In genomic region chr9:85008215-85008614, GRCh38 we compare ENCODE assay signal across 9 cellular contexts.
"Had no signal": no experiment of that assay in that cellular context is flagged by ENCODE, and none has a peak within 500 bp of the region (broad histone marks: within the 10 kb centered on the region; RNA-seq: fewer than 3 reads in every experiment).

No MANE protein-coding gene starts in this region.

- H3K9ac ChIP-seq: GM23248, KMS-11 had no signal

- H3K4me2 ChIP-seq: KMS-11 had no signal

- DNase-seq: GM23248, GOT3, H9, HCEC 1CT, IMR-90, Karpas-422, KBM-7 had no signal

- H3K4me3 Mint-ChIP-seq: H9 had no signal

- H3K27ac Mint-ChIP-seq: H9 had no signal

- H2AFZ ChIP-seq: GM23248 had no signal

- H3K27ac ChIP-seq: GM23248, HL-60, KMS-11 had no signal

- H3K4me3 ChIP-seq: GM23248 had no signal
